19 cellular contexts compared by ENCODE assay signal in the genomic region with DNA sequence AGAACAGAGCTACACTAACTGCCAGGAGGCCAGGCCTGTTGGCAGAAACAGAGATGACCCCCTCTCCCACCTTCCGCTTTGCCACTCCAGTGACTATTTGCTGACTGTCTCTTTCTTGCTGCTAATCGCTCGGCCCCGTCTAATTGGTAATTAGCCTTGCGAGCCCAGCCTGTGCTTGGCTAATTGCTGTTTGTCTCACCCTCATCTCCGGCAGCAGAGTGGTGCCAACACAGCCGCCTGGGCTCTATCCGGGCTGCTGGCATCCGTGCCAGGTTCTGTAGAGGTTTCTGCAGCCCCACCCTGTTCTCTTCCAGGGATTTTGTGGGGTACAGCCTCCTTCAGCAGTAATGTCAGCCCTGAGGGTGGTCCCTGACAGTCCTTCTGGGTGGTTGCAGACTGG. TPM values are rescaled to one million over a fixed set of nuclear protein-coding genes. Genes with fewer than 3 reads are reported as not detected.
A peak's percentile ranks its signal among the peaks of the same experiment; 100 is the strongest.
DNase-seq lines count a peak whose midpoint lies in the region; ATAC-seq and TF ChIP-seq lines count a peak whose summit lies in the region.
"Had no signal": no experiment of that assay in that cellular context is flagged by ENCODE, and none has a peak within 500 bp of the region (broad histone marks: within the 10 kb centered on the region; RNA-seq: fewer than 3 reads in every experiment).

No MANE protein-coding gene starts in this region.

- H3K9me3 ChIP-seq in BLaER1 treated with 17β-estradiol and CSF1 and Interleukin-3, amounts not matched to agents 10 nM and 100 nM (replicated peaks in 1 of 11), result peaks cover 0 to 13% (median 10%) of the 10 kb centered on the region in 11 experiments; a peak in 9 of 22 replicates
- H3K9me3 ChIP-seq: BE2C, MG63 had no signal

- ATAC-seq in HG02623 (IDR thresholded peaks at IDR 0.05; ENCODE audit: unreplicated experiment), result no peak
- ATAC-seq: HCT116 had no signal

- no peak overlapping the region for H3K27ac ChIP-seq in BLaER1 treated with 17β-estradiol and CSF1 and Interleukin-3, amounts not matched to agents 10 nM and 100 nM
- H3K27ac ChIP-seq in dorsolateral prefrontal cortex, result no peak overlapping the region
- H3K27ac ChIP-seq: 22Rv1, KMS-11 had no signal

- peaks cover 0 to 6% (median 0%) of the 10 kb centered on the region in 11 experiments; a peak in 1 of 22 replicates for H3K27me3 ChIP-seq in BLaER1 treated with 17β-estradiol and CSF1 and Interleukin-3, amounts not matched to agents 10 nM and 100 nM
- H3K27me3 ChIP-seq in dorsolateral prefrontal cortex, result peaks cover 0 to 36% (median 13%) of the 10 kb centered on the region in 45 donors
- H3K27me3 ChIP-seq: BE2C, MG63 had no signal

- no peak overlapping the region for H3K4me3 ChIP-seq in BLaER1 treated with 17β-estradiol and CSF1 and Interleukin-3, amounts not matched to agents 10 nM and 100 nM
- no peak overlapping the region for H3K4me3 ChIP-seq in dorsolateral prefrontal cortex
- H3K4me3 ChIP-seq: MG63 had no signal

- peak overlapping the region in 10 of 11 experiments; percentile 5 to 57 (median 28); a peak in 12 of 22 replicates for H3K4me2 ChIP-seq in BLaER1 treated with 17β-estradiol and CSF1 and Interleukin-3, amounts not matched to agents 10 nM and 100 nM
- H3K4me2 ChIP-seq: KMS-11 had no signal

- intact Hi-C loops in dorsolateral prefrontal cortex (cut with DNase I), result no loop called here

- DNase-seq in NCI-H1092 treated with DMSO at 0.1 percent for 48 hours (lab: John Stamatoyannopoulos, UW), result peak; percentile 1
- no peak for DNase-seq in NCI-H1092 (lab: John Stamatoyannopoulos, UW)
- peak; percentile 78 for DNase-seq in NCI-H69 (lab: John Stamatoyannopoulos, UW)
- peak; percentile 42 for DNase-seq in ecto neural progenitor cell (ENCODE audit: low spot score)
- no peak for DNase-seq in LoVo (ENCODE audit: low spot score)
- no peak for DNase-seq in dorsolateral prefrontal cortex
- DNase-seq: BE2C; CD8-positive, alpha-beta memory T cell; DMS79 treated with DMSO at 0.1 percent for 48 hours; MG63; NCI-H2081 treated with DMSO at 0.1 percent for 48 hours; NCI-H524; NK-92 treated with Interleukin-12 subunit alpha and Interleukin-12 subunit beta, amount 100 ng/mL, for 24 hours; SIG-M5 had no signal

- no peak overlapping the region for H3K9ac ChIP-seq in BLaER1 treated with 17β-estradiol and CSF1 and Interleukin-3, amounts not matched to agents 10 nM and 100 nM
- H3K9ac ChIP-seq: KMS-11 had no signal

- no peaks in the 10 kb centered on the region for H4K20me1 ChIP-seq in BLaER1 treated with 17β-estradiol and CSF1 and Interleukin-3, amounts not matched to agents 10 nM and 100 nM

- H3K4me1 ChIP-seq in BLaER1 treated with 17β-estradiol and CSF1 and Interleukin-3, amounts not matched to agents 10 nM and 100 nM, result peaks cover 24 to 66% (median 45%) of the 10 kb centered on the region in 10 experiments
- H3K4me1 ChIP-seq: BE2C had no signal

- no peaks in the 10 kb centered on the region for H3K36me3 ChIP-seq in BLaER1 treated with 17β-estradiol and CSF1 and Interleukin-3, amounts not matched to agents 10 nM and 100 nM
- H3K36me3 ChIP-seq: BE2C, MG63 had no signal

- TF ChIP-seq CTCF in dorsolateral prefrontal cortex (IDR thresholded peaks at IDR 0.05 in 54 of 56, conservative IDR thresholded peaks at IDR 0.05 in 2 of 56; ENCODE audit: low read depth in 1 of 56, partially characterized antibody in 56 of 56), result no peak

RNA-seq across cellular contexts. Expression of a gene that starts 27.4 kb away (rescaled TPM):
- total RNA-seq in dorsolateral prefrontal cortex, result 100 to 1,000 TPM in 23 of 120 experiments, 10 to 100 TPM in 97; 64.2 to 118 (median 89.1) TPM

RNA-seq across cellular contexts. Expression of a gene that starts 53.0 kb away (rescaled TPM):
- 10 to 100 TPM in 16 of 120 experiments, 1 to 10 TPM in 103, under 1 TPM in 1; 0.63 to 36.0 (median 4.1) TPM for total RNA-seq in dorsolateral prefrontal cortex

Comparison
In these comparisons a context has a peak if more than half of its experiments do, and no peak if none do; other contexts are left out.
1. DNase-seq: peak in NCI-H1092 treated with DMSO at 0.1 percent for 48 hours (single experiment), NCI-H69 (single experiment) and ecto neural progenitor cell (single experiment); none in NCI-H1092 (single experiment), LoVo (single experiment) and dorsolateral prefrontal cortex (0 of 10).